ENCODE assay signal across 7 cellular contexts in the genomic region with DNA sequence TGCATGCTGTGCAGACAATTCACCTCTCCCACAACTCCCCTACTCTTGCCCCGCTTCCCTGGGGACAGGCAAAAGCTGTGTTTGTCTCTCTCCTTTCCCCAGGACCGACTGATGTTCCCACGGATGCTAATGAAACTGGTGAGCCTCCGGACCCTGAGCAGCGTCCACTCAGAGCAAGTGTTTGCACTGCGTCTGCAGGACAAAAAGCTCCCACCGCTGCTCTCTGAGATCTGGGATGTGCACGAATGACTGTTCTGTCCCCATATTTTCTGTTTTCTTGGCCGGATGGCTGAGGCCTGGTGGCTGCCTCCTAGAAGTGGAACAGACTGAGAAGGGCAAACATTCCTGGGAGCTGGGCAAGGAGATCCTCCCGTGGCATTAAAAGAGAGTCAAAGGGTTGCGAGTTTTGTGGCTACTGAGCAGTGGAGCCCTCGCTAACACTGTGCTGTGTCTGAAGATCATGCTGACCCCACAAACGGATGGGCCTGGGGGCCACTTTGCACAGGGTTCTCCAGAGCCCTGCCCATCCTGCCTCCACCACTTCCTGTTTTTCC. TPM values are rescaled to one million over a fixed set of nuclear protein-coding genes. Genes with fewer than 3 reads are reported as not detected.
DNase-seq lines count a peak whose midpoint lies in the region; ATAC-seq and TF ChIP-seq lines count a peak whose summit lies in the region.

No MANE protein-coding gene starts in this region.

- H2BK20ac ChIP-seq in H9 (ENCODE audit: low read depth, low read length, poor library complexity, severe bottlenecking), result no peak overlapping the region

- no peak overlapping the region for H2AFZ ChIP-seq in H9 (ENCODE audit: low read length)

- H3K79me2 ChIP-seq in H9 (ENCODE audit: insufficient read depth, low read length), result peaks cover 12% of the 10 kb centered on the region; the same call in 1 of the 2 replicates

- no peak overlapping the region for H2BK15ac ChIP-seq in H9 (ENCODE audit: low read depth, low read length)

- no peak overlapping the region for H4K91ac ChIP-seq in H9 (ENCODE audit: insufficient read length, low read depth, low read length)

- H4K20me1 ChIP-seq in H9 (ENCODE audit: control insufficient read depth, insufficient read depth, insufficient read length), result no peaks in the 10 kb centered on the region

- no peak overlapping the region for H3K4ac ChIP-seq in H9 (ENCODE audit: low read depth, low read length)

- H4K5ac ChIP-seq in H9 (ENCODE audit: insufficient read length, low read depth, low read length), result no peak overlapping the region

- H3K9ac ChIP-seq in H9 (ENCODE audit: extremely low read depth, insufficient read length, low read length), result no peak overlapping the region
- peak overlapping the region; percentile 45 for H3K9ac ChIP-seq in iPS-18a (ENCODE audit: low read length)

- DNase-seq in H9 (no peak), NCI-H2227 treated with DMSO at 0.1 percent for 48 hours (lab: John Stamatoyannopoulos, UW) (no peak), cerebellum (ENCODE audit: low spot score) (no peak)
- no peak for DNase-seq in stimulated activated effector memory CD8-positive, alpha-beta T cell treated with anti-CD3 and anti-CD28 coated beads, Interleukin-12 subunit alpha, Interleukin-12 subunit beta, amount 100 ng/mL, for 72 hours (ENCODE audit: low spot score in 2 of 2)

- no peak overlapping the region for H2BK12ac ChIP-seq in H9 (ENCODE audit: insufficient read length, low read depth, low read length)

- no peak overlapping the region for H3K14ac ChIP-seq in H9 (ENCODE audit: insufficient read depth, low read length)

- H3K27me3 ChIP-seq in H9 (ENCODE audit: insufficient read depth, low read length) (no peaks in the 10 kb centered on the region), iPS-18a (ENCODE audit: control insufficient read depth, insufficient read depth, low read length) (no peaks in the 10 kb centered on the region)

- H3T11ph ChIP-seq in H9 (ENCODE audit: low read length), result no peak overlapping the region

- H3K36me3 Mint-ChIP-seq in H9 (ENCODE audit: insufficient read depth in 1 of 3, low read depth in 3 of 3), result peaks cover 0 to 6% (median 0%) of the 10 kb centered on the region in 3 experiments; a peak in 3 of 7 replicates
- peaks cover 18% of the 10 kb centered on the region for H3K36me3 Mint-ChIP-seq in stimulated activated effector memory CD8-positive, alpha-beta T cell treated with anti-CD3 and anti-CD28 coated beads, Interleukin-12 subunit alpha, Interleukin-12 subunit beta, amount 100 ng/mL, for 72 hours

- peak overlapping the region; percentile 80 to 98 (median 97) for H3K27ac Mint-ChIP-seq in H9
- peak overlapping the region; percentile 97 for H3K27ac Mint-ChIP-seq in stimulated activated effector memory CD8-positive, alpha-beta T cell treated with anti-CD3 and anti-CD28 coated beads, Interleukin-12 subunit alpha, Interleukin-12 subunit beta, amount 100 ng/mL, for 72 hours

- H3K23me2 ChIP-seq in H9 (ENCODE audit: insufficient read length, low read depth, low read length, poor library complexity, severe bottlenecking), result peaks cover 13% of the 10 kb centered on the region

- no peak overlapping the region for H3K56ac ChIP-seq in H9 (ENCODE audit: insufficient read length, low read depth, low read length)

- peak overlapping the region; percentile 79 for H3K4me3 ChIP-seq in iPS-18a (ENCODE audit: low read length)

- ATAC-seq in stimulated activated effector memory CD8-positive, alpha-beta T cell treated with anti-CD3 and anti-CD28 coated beads, Interleukin-12 subunit alpha, Interleukin-12 subunit beta, amount 100 ng/mL, for 72 hours, result no peak
- ATAC-seq in HG03139 (IDR thresholded peaks at IDR 0.05; ENCODE audit: unreplicated experiment), result no peak

- H3K36me3 ChIP-seq in iPS-18a (ENCODE audit: control insufficient read depth, low read depth, low read length), result no peaks in the 10 kb centered on the region

- H2AK5ac ChIP-seq in H9 (ENCODE audit: insufficient read length, low read length), result no peak overlapping the region

- no peak overlapping the region for H3K18ac ChIP-seq in H9 (ENCODE audit: insufficient read length, low read depth, low read length)

- no peak overlapping the region for H3K23ac ChIP-seq in H9 (ENCODE audit: insufficient read length, low read depth, low read length)

- no peaks in the 10 kb centered on the region for H3K27me3 Mint-ChIP-seq in H9 (ENCODE audit: low read depth)

- H3K27ac ChIP-seq in H9 (ENCODE audit: insufficient read length, low read depth, low read length) (peak overlapping the region; percentile 8), VCaP (peak overlapping the region; percentile 93), iPS-18a (ENCODE audit: low read length) (peak overlapping the region; percentile 63)

- H3K79me1 ChIP-seq in H9 (ENCODE audit: insufficient read depth, low read depth, low read length, poor library complexity, severe bottlenecking), result no peaks in the 10 kb centered on the region

- H3K4me1 Mint-ChIP-seq in H9, result peaks cover 40 to 41% of the 10 kb centered on the region in 2 experiments
- H3K4me1 Mint-ChIP-seq in stimulated activated effector memory CD8-positive, alpha-beta T cell treated with anti-CD3 and anti-CD28 coated beads, Interleukin-12 subunit alpha, Interleukin-12 subunit beta, amount 100 ng/mL, for 72 hours, result peaks cover 40% of the 10 kb centered on the region

- peak overlapping the region; percentile 54 for H3K4me2 ChIP-seq in H9 (ENCODE audit: insufficient read depth, insufficient read length, low read length)

- TF ChIP-seq CTCF in H9 (conservative IDR thresholded peaks at IDR 0.05), result no peak
- TF ChIP-seq CTCF in VCaP (conservative IDR thresholded peaks at IDR 0.05), result no peak

- H3K9me3 Mint-ChIP-seq in H9, result no peaks in the 10 kb centered on the region
- no peaks in the 10 kb centered on the region for H3K9me3 Mint-ChIP-seq in stimulated activated effector memory CD8-positive, alpha-beta T cell treated with anti-CD3 and anti-CD28 coated beads, Interleukin-12 subunit alpha, Interleukin-12 subunit beta, amount 100 ng/mL, for 72 hours

- WGBS in H9 (ENCODE audit: extremely low coverage, insufficient read length, low lambda C conversion rate), result no CpG with 5 or more reads among the region's 13 CpGs

- no peak overlapping the region for H2BK120ac ChIP-seq in H9 (ENCODE audit: low read depth, low read length, poor library complexity, severe bottlenecking)

- H3K9me3 ChIP-seq in H9 (ENCODE audit: control insufficient read depth, low read depth, low read length), result no peaks in the 10 kb centered on the region
- no peaks in the 10 kb centered on the region for H3K9me3 ChIP-seq in iPS-18a (ENCODE audit: control insufficient read depth, low read depth, low read length)

- H3K4me3 Mint-ChIP-seq in H9, result peak overlapping the region; percentile 84 to 91
- H3K4me3 Mint-ChIP-seq in stimulated activated effector memory CD8-positive, alpha-beta T cell treated with anti-CD3 and anti-CD28 coated beads, Interleukin-12 subunit alpha, Interleukin-12 subunit beta, amount 100 ng/mL, for 72 hours, result peak overlapping the region; percentile 74

- H3K4me1 ChIP-seq in H9 (ENCODE audit: insufficient read depth, low read length) (peaks cover 7% of the 10 kb centered on the region; the same call in 1 of the 2 replicates), iPS-18a (ENCODE audit: control insufficient read depth, low read depth, low read length) (peaks cover 26% of the 10 kb centered on the region)

- no peak overlapping the region for H2BK5ac ChIP-seq in H9 (ENCODE audit: insufficient read length, low read length)

- H4K8ac ChIP-seq in H9 (replicated peaks; ENCODE audit: insufficient read length, low read depth, low read length), result no peak overlapping the region

RNA-seq across cellular contexts. Expression of gene MADD, which starts 1.4 kb away (rescaled TPM):
- total RNA-seq in H9 (2021) (36.9 and 41.0 TPM in 2 replicates), cerebellum (73.3 TPM)

RNA-seq across cellular contexts. Expression of gene NR1H3, which starts 10.7 kb away (rescaled TPM):
- total RNA-seq in H9 (2021) (25.2 and 26.3 TPM in 2 replicates), cerebellum (9.5 TPM)

RNA-seq across cellular contexts. Expression of gene ACP2, which starts 19.9 kb away (rescaled TPM):
- 29.3 and 29.5 TPM in 2 replicates for total RNA-seq in H9 (2021)
- 30.4 TPM for total RNA-seq in cerebellum

RNA-seq across cellular contexts. Expression of gene DDB2, which starts 53.8 kb away (rescaled TPM):
- total RNA-seq in H9 (2021) (65.0 and 67.0 TPM in 2 replicates), cerebellum (8.2 TPM)

Comparison
In these comparisons a context has a peak if more than half of its experiments do, and no peak if none do; other contexts are left out.
1. H3K27ac ChIP-seq: peak in every context shown above with its lines; median percentile 93 in VCaP; 63 in iPS-18a; 8 in H9.